14 cellular contexts compared by ENCODE assay signal in the genomic region with DNA sequence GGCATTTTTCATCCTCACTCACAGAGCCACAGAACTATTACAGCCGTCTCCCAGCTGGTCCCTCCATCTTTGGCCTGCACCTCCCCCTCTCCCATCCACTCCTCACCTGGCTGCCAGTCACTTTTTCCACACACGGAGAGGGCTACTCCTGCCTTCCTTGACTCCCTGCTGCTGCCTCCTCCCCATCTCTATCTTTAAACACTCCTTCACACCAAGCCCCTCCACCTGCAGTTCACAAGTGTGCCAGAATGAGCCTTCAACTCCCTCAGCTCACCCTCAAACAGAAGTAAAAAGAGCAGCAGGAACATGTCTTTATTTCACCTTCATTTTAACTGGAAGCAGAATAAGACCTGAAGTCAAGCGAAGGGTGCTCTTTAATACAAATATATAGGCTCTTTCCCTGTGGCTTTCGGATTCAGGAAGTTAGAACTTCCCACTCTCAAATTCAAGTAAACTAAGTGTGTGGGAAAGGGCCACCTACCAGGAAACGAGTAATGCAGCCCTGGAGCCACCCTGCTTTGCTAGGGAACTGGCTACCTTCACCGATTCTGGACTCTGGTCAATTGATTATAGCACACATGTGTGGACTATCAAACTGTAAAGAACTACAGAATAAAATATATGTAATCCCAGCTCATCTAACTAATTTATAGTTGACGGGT.
DNase-seq lines count a peak whose midpoint lies in the region; ATAC-seq and TF ChIP-seq lines count a peak whose summit lies in the region.
"Had no signal": no experiment of that assay in that cellular context is flagged by ENCODE, and none has a peak within 500 bp of the region (broad histone marks: within the 10 kb centered on the region; RNA-seq: fewer than 3 reads in every experiment).

No MANE protein-coding gene starts in this region.

- CTCF ChIA-PET in Calu3 (lab: Charles Lee) = interaction anchor here (1.5 to 2.9 kb wide), 4 partner anchors 14 to 42 kb away, joined by 6 to 17 read pairs (median 12); no protein-coding TSS in a partner anchor

- TF ChIP-seq POLR2A in prostate gland (IDR thresholded peaks at IDR 0.05) = no peak

- H3K4me3 Mint-ChIP-seq in Calu3 (ENCODE audit: low read depth, unreplicated experiment) = peak overlapping the region; percentile 67
- no peak overlapping the region for H3K4me3 Mint-ChIP-seq in chondrocyte (ENCODE audit: unreplicated experiment)

- no peaks in the 10 kb centered on the region for H3K36me3 ChIP-seq in mucosa of rectum (ENCODE audit: control insufficient read depth in 2 of 2, insufficient read depth in 2 of 2, low read length in 2 of 2)
- no peaks in the 10 kb centered on the region for H3K36me3 ChIP-seq in prostate gland
- H3K36me3 ChIP-seq: SJCRH30, thyroid gland had no signal

- no peak for TF ChIP-seq EP300 in Ishikawa (IDR thresholded peaks at IDR 0.05; ENCODE audit: borderline replicate concordance)

- no peaks in the 10 kb centered on the region for H3K9me3 ChIP-seq in mucosa of rectum (ENCODE audit: control insufficient read depth in 2 of 2, low read length in 2 of 2)
- no peaks in the 10 kb centered on the region for H3K9me3 ChIP-seq in prostate gland
- H3K9me3 ChIP-seq: SJCRH30, thyroid gland had no signal

- TF ChIP-seq RAD21 in Ishikawa (IDR thresholded peaks at IDR 0.05; ENCODE audit: low read depth) = no peak

- H3K36me3 Mint-ChIP-seq in Calu3 (ENCODE audit: insufficient read depth, unreplicated experiment) (peaks cover 27% of the 10 kb centered on the region), chondrocyte (ENCODE audit: low read depth) (no peaks in the 10 kb centered on the region)

- peak; percentile 78 for DNase-seq in Calu3
- DNase-seq in chondrocyte (ENCODE audit: low spot score) = no peak
- DNase-seq in SIG-M5 treated with dmso at 0.1 percent for 504 hours (lab: John Stamatoyannopoulos, UW; ENCODE audit: unreplicated experiment) = no peak
- no peak for DNase-seq in prostate gland (ENCODE audit: low spot score)
- DNase-seq: activated CD4-positive, alpha-beta T cell treated with anti-CD3 and anti-CD28 coated beads for 1 hour; central memory CD4-positive, alpha-beta T cell; left cardiac atrium; NCI-H187; SJCRH30; thyroid gland had no signal

- BruUV-seq in Calu3 (replicated peaks; lab: Mats Ljungman, UMichigan) = TSS peak; percentile 96

- intact Hi-C loops in Calu3 (cut with micrococcal nuclease; ENCODE audit: unreplicated experiment) (loop anchor here (2.0 kb wide), 1 partner anchor 14 kb away; no protein-coding TSS in a partner anchor), prostate gland (cut with DNase I) (no loop called here)

- H3K27me3 Mint-ChIP-seq in Calu3 (ENCODE audit: unreplicated experiment) (no peaks in the 10 kb centered on the region), chondrocyte (ENCODE audit: low read depth) (no peaks in the 10 kb centered on the region)

- no peaks in the 10 kb centered on the region for H3K9me3 Mint-ChIP-seq in Calu3 (ENCODE audit: low read depth, unreplicated experiment)
- H3K9me3 Mint-ChIP-seq in chondrocyte (ENCODE audit: low read depth) = no peaks in the 10 kb centered on the region

- peak overlapping the region in 1 of 2 donors; percentile 40 for H3K9ac ChIP-seq in mucosa of rectum (ENCODE audit: low read depth in 1 of 2, low read length in 2 of 2)

- peaks cover 5 to 15% of the 10 kb centered on the region in 2 donors for H3K4me1 ChIP-seq in mucosa of rectum (ENCODE audit: control insufficient read depth in 2 of 2, insufficient read depth in 2 of 2, low read length in 2 of 2)
- no peaks in the 10 kb centered on the region for H3K4me1 ChIP-seq in prostate gland (replicated peaks)
- H3K4me1 ChIP-seq: SJCRH30, thyroid gland had no signal

- H3K27ac ChIP-seq in mucosa of rectum (ENCODE audit: low read depth in 2 of 2, low read length in 2 of 2) (peak overlapping the region; percentile 18 to 75), prostate gland (no peak overlapping the region)
- H3K27ac ChIP-seq: SJCRH30, thyroid gland had no signal

- H3K27ac Mint-ChIP-seq in Calu3 (ENCODE audit: unreplicated experiment) (peak overlapping the region; percentile 92), chondrocyte (ENCODE audit: unreplicated experiment) (peak overlapping the region; percentile 19)

- H3K4me1 Mint-ChIP-seq in Calu3 (ENCODE audit: low read depth, unreplicated experiment) (peaks cover 48% of the 10 kb centered on the region), chondrocyte (ENCODE audit: low read depth) (peaks cover 30% of the 10 kb centered on the region)

- peak overlapping the region in 1 of 2 donors; percentile 40 for H3K4me3 ChIP-seq in mucosa of rectum (ENCODE audit: low read length in 2 of 2)
- no peak overlapping the region for H3K4me3 ChIP-seq in prostate gland
- H3K4me3 ChIP-seq: SJCRH30, thyroid gland had no signal

- TF ChIP-seq CTCF in Calu3 (IDR thresholded peaks at IDR 0.05; ENCODE audit: unreplicated experiment) (no peak), chondrocyte (IDR thresholded peaks at IDR 0.05) (no peak), prostate gland (IDR thresholded peaks at IDR 0.05) (no peak)

- H3K27me3 ChIP-seq in mucosa of rectum (ENCODE audit: control insufficient read depth in 2 of 2, insufficient read depth in 2 of 2, low read length in 2 of 2) (no peaks in the 10 kb centered on the region), prostate gland (replicated peaks; ENCODE audit: insufficient read depth) (no peaks in the 10 kb centered on the region)
- H3K27me3 ChIP-seq: SJCRH30, thyroid gland had no signal

- 61% methylated on average over 7 of the region's 7 CpGs for WGBS in prostate gland

- ATAC-seq in HG03342 (IDR thresholded peaks at IDR 0.05; ENCODE audit: unreplicated experiment) = no peak
- no peak for ATAC-seq in GM21515 (IDR thresholded peaks at IDR 0.05; ENCODE audit: unreplicated experiment)
- ATAC-seq: left cardiac atrium had no signal

TF ChIP-seq in Ishikawa, 13 proteins besides CTCF, POLR2A, EP300 and RAD21:
- TF ChIP-seq ZBTB7A (IDR thresholded peaks at IDR 0.05; ENCODE audit: low read depth) (no peak), YY1 (IDR thresholded peaks at IDR 0.05; ENCODE audit: low read depth) (0 out of 2 replicates have a peak, but pooled peaks have one; percentile 19), NFIC (IDR thresholded peaks at IDR 0.05) (no peak)
TF ChIP-seq in Ishikawa: peak in this region for 1.

Comparison
In these comparisons a context has a peak if more than half of its experiments do, and no peak if none do; other contexts are left out.
1. H3K27ac ChIP-seq: peak in mucosa of rectum (2 of 2); none in prostate gland (0 of 2).